ENCODE assay signal across 1 cellular context in the genomic region with DNA sequence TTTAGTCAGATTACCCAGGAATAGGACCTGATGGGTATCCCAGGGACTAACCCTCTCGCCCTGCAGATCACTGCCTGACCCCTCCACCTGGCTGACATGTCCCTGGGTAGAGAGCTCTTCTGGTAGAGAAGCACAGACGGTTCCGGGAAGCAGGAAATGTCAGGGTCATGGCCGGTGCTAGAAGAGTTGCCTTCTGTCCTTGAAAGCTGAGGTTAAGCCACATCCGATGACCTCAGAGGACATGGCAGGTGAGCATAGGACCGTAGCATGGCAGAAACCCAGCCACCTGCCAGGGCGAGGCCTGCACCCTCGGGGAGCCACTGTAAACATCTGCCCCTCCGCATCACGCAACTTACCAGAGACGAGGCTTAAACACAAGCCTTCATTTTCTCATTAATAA.
TF ChIP-seq lines count a peak whose summit lies in the region.

No MANE protein-coding gene starts in this region.

TF ChIP-seq in GM12878, 131 proteins besides CTCF, POLR2A, EP300 and RAD21 (continued from another document):
- TF ChIP-seq, protein P1, sequence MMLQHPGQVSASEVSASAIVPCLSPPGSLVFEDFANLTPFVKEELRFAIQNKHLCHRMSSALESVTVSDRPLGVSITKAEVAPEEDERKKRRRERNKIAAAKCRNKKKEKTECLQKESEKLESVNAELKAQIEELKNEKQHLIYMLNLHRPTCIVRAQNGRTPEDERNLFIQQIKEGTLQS (IDR thresholded peaks at IDR 0.05; ENCODE audit: borderline replicate concordance, extremely low read depth, low read depth, low read length), result no peak
- TF ChIP-seq MTA2 (IDR thresholded peaks at IDR 0.05; ENCODE audit: low read depth) (peak; percentile 46; the same call in 1 of the 2 replicates), RUNX3 (IDR thresholded peaks at IDR 0.05; ENCODE audit: low read length) (no peak), CHD1 (IDR thresholded peaks at IDR 0.05; ENCODE audit: low read depth, low read length) (no peak), CHD2 (IDR thresholded peaks at IDR 0.05; ENCODE audit: borderline replicate concordance, low read depth, low read length) (no peak), IKZF1 (conservative IDR thresholded peaks at IDR 0.05) (peak; percentile 89), IKZF2 (IDR thresholded peaks at IDR 0.05) (peak; percentile 53 to 75; a peak in 3 of 4 replicates), NR2C1 (IDR thresholded peaks at IDR 0.05) (0 out of 2 replicates have a peak, but pooled peaks have one; percentile 32), SUPT20H (IDR thresholded peaks at IDR 0.05; ENCODE audit: borderline replicate concordance, control insufficient read depth, low read depth, low read length) (no peak), CBFB (IDR thresholded peaks at IDR 0.05; ENCODE audit: low read depth) (no peak), FOXK2 (IDR thresholded peaks at IDR 0.05) (peak; percentile 36; the same call in 1 of the 2 replicates), SREBF1 (IDR thresholded peaks at IDR 0.05; ENCODE audit: low read length) (no peak), ATF7 (IDR thresholded peaks at IDR 0.05; ENCODE audit: low read depth) (peak; percentile 74), ZNF24 (IDR thresholded peaks at IDR 0.05) (0 out of 2 replicates have a peak, but pooled peaks have one; percentile 14), GATAD2B (conservative IDR thresholded peaks at IDR 0.05; ENCODE audit: low read depth) (peak; percentile 60; the same call in 1 of the 2 replicates), BRCA1 (IDR thresholded peaks at IDR 0.05; ENCODE audit: low read depth, low read length) (no peak), DPF2 (IDR thresholded peaks at IDR 0.05) (peak; percentile 78; the same call in 1 of the 2 replicates), TCF12 (IDR thresholded peaks at IDR 0.05; ENCODE audit: low read depth, low read length) (peak; percentile 74; the same call in 1 of the 2 replicates), BHLHE40 (IDR thresholded peaks at IDR 0.05; ENCODE audit: borderline replicate concordance in 1 of 2, low read depth in 2 of 2, low read length in 1 of 2) (peak; percentile 31 to 79; a peak in 3 of 4 replicates), EGR1 (IDR thresholded peaks at IDR 0.05; ENCODE audit: borderline replicate concordance in 1 of 2, low read depth in 2 of 2, low read length in 2 of 2) (no peak), PAX5 (IDR thresholded peaks at IDR 0.05; ENCODE audit: borderline replicate concordance, low read depth, low read length) (peak; percentile 27; the same call in 1 of the 2 replicates), STAT3 (IDR thresholded peaks at IDR 0.05; ENCODE audit: low read depth, low read length) (no peak)
- TF ChIP-seq, protein P2, sequence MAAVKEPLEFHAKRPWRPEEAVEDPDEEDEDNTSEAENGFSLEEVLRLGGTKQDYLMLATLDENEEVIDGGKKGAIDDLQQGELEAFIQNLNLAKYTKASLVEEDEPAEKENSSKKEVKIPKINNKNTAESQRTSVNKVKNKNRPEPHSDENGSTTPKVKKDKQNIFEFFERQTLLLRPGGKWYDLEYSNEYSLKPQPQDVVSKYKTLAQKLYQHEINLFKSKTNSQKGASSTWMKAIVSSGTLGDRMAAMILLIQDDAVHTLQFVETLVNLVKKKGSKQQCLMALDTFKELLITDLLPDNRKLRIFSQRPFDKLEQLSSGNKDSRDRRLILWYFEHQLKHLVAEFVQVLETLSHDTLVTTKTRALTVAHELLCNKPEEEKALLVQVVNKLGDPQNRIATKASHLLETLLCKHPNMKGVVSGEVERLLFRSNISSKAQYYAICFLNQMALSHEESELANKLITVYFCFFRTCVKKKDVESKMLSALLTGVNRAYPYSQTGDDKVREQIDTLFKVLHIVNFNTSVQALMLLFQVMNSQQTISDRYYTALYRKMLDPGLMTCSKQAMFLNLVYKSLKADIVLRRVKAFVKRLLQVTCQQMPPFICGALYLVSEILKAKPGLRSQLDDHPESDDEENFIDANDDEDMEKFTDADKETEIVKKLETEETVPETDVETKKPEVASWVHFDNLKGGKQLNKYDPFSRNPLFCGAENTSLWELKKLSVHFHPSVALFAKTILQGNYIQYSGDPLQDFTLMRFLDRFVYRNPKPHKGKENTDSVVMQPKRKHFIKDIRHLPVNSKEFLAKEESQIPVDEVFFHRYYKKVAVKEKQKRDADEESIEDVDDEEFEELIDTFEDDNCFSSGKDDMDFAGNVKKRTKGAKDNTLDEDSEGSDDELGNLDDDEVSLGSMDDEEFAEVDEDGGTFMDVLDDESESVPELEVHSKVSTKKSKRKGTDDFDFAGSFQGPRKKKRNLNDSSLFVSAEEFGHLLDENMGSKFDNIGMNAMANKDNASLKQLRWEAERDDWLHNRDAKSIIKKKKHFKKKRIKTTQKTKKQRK (IDR thresholded peaks at IDR 0.05; ENCODE audit: low read depth, low read length), result no peak
- TF ChIP-seq, protein P3, sequence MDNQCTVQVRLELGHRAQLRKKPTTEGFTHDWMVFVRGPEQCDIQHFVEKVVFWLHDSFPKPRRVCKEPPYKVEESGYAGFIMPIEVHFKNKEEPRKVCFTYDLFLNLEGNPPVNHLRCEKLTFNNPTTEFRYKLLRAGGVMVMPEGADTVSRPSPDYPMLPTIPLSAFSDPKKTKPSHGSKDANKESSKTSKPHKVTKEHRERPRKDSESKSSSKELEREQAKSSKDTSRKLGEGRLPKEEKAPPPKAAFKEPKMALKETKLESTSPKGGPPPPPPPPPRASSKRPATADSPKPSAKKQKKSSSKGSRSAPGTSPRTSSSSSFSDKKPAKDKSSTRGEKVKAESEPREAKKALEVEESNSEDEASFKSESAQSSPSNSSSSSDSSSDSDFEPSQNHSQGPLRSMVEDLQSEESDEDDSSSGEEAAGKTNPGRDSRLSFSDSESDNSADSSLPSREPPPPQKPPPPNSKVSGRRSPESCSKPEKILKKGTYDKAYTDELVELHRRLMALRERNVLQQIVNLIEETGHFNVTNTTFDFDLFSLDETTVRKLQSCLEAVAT (IDR thresholded peaks at IDR 0.05), result 0 out of 2 replicates have a peak, but pooled peaks have one; percentile 45
- TF ChIP-seq, protein P4, sequence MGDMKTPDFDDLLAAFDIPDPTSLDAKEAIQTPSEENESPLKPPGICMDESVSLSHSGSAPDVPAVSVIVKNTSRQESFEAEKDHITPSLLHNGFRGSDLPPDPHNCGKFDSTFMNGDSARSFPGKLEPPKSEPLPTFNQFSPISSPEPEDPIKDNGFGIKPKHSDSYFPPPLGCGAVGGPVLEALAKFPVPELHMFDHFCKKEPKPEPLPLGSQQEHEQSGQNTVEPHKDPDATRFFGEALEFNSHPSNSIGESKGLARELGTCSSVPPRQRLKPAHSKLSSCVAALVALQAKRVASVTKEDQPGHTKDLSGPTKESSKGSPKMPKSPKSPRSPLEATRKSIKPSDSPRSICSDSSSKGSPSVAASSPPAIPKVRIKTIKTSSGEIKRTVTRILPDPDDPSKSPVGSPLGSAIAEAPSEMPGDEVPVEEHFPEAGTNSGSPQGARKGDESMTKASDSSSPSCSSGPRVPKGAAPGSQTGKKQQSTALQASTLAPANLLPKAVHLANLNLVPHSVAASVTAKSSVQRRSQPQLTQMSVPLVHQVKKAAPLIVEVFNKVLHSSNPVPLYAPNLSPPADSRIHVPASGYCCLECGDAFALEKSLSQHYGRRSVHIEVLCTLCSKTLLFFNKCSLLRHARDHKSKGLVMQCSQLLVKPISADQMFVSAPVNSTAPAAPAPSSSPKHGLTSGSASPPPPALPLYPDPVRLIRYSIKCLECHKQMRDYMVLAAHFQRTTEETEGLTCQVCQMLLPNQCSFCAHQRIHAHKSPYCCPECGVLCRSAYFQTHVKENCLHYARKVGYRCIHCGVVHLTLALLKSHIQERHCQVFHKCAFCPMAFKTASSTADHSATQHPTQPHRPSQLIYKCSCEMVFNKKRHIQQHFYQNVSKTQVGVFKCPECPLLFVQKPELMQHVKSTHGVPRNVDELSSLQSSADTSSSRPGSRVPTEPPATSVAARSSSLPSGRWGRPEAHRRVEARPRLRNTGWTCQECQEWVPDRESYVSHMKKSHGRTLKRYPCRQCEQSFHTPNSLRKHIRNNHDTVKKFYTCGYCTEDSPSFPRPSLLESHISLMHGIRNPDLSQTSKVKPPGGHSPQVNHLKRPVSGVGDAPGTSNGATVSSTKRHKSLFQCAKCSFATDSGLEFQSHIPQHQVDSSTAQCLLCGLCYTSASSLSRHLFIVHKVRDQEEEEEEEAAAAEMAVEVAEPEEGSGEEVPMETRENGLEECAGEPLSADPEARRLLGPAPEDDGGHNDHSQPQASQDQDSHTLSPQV (IDR thresholded peaks at IDR 0.05), result peak; percentile 91
- TF ChIP-seq, protein P5, sequence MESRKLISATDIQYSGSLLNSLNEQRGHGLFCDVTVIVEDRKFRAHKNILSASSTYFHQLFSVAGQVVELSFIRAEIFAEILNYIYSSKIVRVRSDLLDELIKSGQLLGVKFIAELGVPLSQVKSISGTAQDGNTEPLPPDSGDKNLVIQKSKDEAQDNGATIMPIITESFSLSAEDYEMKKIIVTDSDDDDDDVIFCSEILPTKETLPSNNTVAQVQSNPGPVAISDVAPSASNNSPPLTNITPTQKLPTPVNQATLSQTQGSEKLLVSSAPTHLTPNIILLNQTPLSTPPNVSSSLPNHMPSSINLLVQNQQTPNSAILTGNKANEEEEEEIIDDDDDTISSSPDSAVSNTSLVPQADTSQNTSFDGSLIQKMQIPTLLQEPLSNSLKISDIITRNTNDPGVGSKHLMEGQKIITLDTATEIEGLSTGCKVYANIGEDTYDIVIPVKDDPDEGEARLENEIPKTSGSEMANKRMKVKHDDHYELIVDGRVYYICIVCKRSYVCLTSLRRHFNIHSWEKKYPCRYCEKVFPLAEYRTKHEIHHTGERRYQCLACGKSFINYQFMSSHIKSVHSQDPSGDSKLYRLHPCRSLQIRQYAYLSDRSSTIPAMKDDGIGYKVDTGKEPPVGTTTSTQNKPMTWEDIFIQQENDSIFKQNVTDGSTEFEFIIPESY (IDR thresholded peaks at IDR 0.05), result no peak
- TF ChIP-seq, protein P6, sequence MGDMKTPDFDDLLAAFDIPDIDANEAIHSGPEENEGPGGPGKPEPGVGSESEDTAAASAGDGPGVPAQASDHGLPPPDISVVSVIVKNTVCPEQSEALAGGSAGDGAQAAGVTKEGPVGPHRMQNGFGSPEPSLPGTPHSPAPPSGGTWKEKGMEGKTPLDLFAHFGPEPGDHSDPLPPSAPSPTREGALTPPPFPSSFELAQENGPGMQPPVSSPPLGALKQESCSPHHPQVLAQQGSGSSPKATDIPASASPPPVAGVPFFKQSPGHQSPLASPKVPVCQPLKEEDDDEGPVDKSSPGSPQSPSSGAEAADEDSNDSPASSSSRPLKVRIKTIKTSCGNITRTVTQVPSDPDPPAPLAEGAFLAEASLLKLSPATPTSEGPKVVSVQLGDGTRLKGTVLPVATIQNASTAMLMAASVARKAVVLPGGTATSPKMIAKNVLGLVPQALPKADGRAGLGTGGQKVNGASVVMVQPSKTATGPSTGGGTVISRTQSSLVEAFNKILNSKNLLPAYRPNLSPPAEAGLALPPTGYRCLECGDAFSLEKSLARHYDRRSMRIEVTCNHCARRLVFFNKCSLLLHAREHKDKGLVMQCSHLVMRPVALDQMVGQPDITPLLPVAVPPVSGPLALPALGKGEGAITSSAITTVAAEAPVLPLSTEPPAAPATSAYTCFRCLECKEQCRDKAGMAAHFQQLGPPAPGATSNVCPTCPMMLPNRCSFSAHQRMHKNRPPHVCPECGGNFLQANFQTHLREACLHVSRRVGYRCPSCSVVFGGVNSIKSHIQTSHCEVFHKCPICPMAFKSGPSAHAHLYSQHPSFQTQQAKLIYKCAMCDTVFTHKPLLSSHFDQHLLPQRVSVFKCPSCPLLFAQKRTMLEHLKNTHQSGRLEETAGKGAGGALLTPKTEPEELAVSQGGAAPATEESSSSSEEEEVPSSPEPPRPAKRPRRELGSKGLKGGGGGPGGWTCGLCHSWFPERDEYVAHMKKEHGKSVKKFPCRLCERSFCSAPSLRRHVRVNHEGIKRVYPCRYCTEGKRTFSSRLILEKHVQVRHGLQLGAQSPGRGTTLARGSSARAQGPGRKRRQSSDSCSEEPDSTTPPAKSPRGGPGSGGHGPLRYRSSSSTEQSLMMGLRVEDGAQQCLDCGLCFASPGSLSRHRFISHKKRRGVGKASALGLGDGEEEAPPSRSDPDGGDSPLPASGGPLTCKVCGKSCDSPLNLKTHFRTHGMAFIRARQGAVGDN (IDR thresholded peaks at IDR 0.05), result peak; percentile 99
TF ChIP-seq in GM12878: peak in this region for 16.
